ENCODE assay signal across 9 cellular contexts in genomic region chr19:54676210-54676834, GRCh38. TPM values are rescaled to one million over a fixed set of nuclear protein-coding genes. Genes with fewer than 3 reads are reported as not detected.
DNase-seq lines count a peak whose midpoint lies in the region; ATAC-seq and TF ChIP-seq lines count a peak whose summit lies in the region.
"Not testable (repeated sequence)": the region's sequence is repeated elsewhere in the genome, so short reads cannot be mapped to it uniquely, and the experiment has no call there.
"Had no signal": no experiment of that assay in that cellular context is flagged by ENCODE, and none has a peak within 500 bp of the region (broad histone marks: within the 10 kb centered on the region; RNA-seq: fewer than 3 reads in every experiment).

No MANE protein-coding gene starts in this region.

- not testable (repeated sequence) for H3K27me3 ChIP-seq in breast epithelium, uterus
- peaks cover 0 to 35% (median 0%) of the 10 kb centered on the region in 9 donors for H3K27me3 ChIP-seq in heart left ventricle

- H3K4me3 Mint-ChIP-seq in nephron, result not testable (repeated sequence)

- H3K4me3 ChIP-seq in breast epithelium, heart left ventricle, uterus: not testable (repeated sequence)

- intact Hi-C loops in breast epithelium (cut with DNase I; ENCODE audit: low total_unique reads); uterus (cut with DNase I; ENCODE audit: low total_unique reads): not testable (repeated sequence)
- intact Hi-C loops in heart left ventricle (cut with DNase I), result loop anchor here in 9 of 10 donors (2.0 to 10.0 kb wide), 6 partner anchors 189 to 248 kb away; no protein-coding TSS in a partner anchor

- not testable (repeated sequence) for ATAC-seq in heart left ventricle

- 22 to 29% (median 24%) methylated on average over 10 of the region's 10 CpGs for WGBS in heart left ventricle, 4 donors

- H3K27ac ChIP-seq in breast epithelium, heart left ventricle, uterus: not testable (repeated sequence)

- not testable (repeated sequence) for H3K27ac Mint-ChIP-seq in nephron

- not testable (repeated sequence) for H3K36me3 ChIP-seq in breast epithelium, heart left ventricle, uterus

- H3K4me1 ChIP-seq in breast epithelium, uterus: not testable (repeated sequence)
- peaks cover 0 to 13% (median 0%) of the 10 kb centered on the region in 12 donors for H3K4me1 ChIP-seq in heart left ventricle

- H3K4me1 Mint-ChIP-seq in nephron, result not testable (repeated sequence)

- H3K27me3 Mint-ChIP-seq in nephron (ENCODE audit: low read depth), result not testable (repeated sequence)

- CTCF ChIA-PET in HEK293T (lab: Yijun Ruan, JAX), result interaction anchor here (0.6 kb wide), 1 partner anchor 1707 kb away, joined by 3 read pairs; no protein-coding TSS in a partner anchor

- H3K9me3 ChIP-seq in breast epithelium, heart left ventricle, uterus: not testable (repeated sequence)

- TF ChIP-seq CTCF in breast epithelium (IDR thresholded peaks at IDR 0.05), result peak in 2 of 3 donors; percentile 65
- TF ChIP-seq CTCF in heart left ventricle (IDR thresholded peaks at IDR 0.05), result peak; percentile 74 to 91 (median 84)
- TF ChIP-seq CTCF in nephron (IDR thresholded peaks at IDR 0.05; ENCODE audit: unreplicated experiment in 3 of 3), result peak; percentile 61 to 68 (median 66)
- peak; percentile 54 to 71 (median 62) for TF ChIP-seq CTCF in uterus (IDR thresholded peaks at IDR 0.05)

- POLR2A ChIA-PET in HEK293T (lab: Yijun Ruan, JAX), result not testable (repeated sequence)

- not testable (repeated sequence) for H3K9me3 Mint-ChIP-seq in nephron

- not testable (repeated sequence) for H3K36me3 Mint-ChIP-seq in nephron (ENCODE audit: low read depth)

- DNase-seq in DMS53 treated with DMSO at 0.1 percent for 48 hours (lab: John Stamatoyannopoulos, UW; ENCODE audit: unreplicated experiment) (peak; percentile 32), HEK293T (ENCODE audit: extremely low spot score) (peak; percentile 51), NCI-H2029 treated with DMSO at 0.1 percent for 48 hours (lab: John Stamatoyannopoulos, UW) (peak; percentile 52), SHP77 treated with DMSO at 0.1 percent for 48 hours (lab: John Stamatoyannopoulos, UW) (peak; percentile 11)
- DNase-seq in breast epithelium (ENCODE audit: low spot score in 2 of 2); heart left ventricle; uterus: not testable (repeated sequence)

- not testable (repeated sequence) for TF ChIP-seq POLR2A in breast epithelium (IDR thresholded peaks at IDR 0.05); heart left ventricle (IDR thresholded peaks at IDR 0.05); uterus (IDR thresholded peaks at IDR 0.05)

RNA-seq across cellular contexts. Expression of gene LILRB4, which starts 13.5 kb away (rescaled TPM):
- total RNA-seq in breast epithelium (10 to 100 TPM in 2 of 3 donors, 1 to 10 TPM in 1; 1.3 to 17.6 (median 10.1) TPM), heart left ventricle (10 to 100 TPM in 2 of 9 donors, 1 to 10 TPM in 6, under 1 TPM in 1; 0.97 to 40.9 (median 2.6) TPM), uterus (1 to 10 TPM in 1 of 4 donors, under 1 TPM in 1, not detected in 2; 0.48 to 1.5 TPM)
- polyA plus RNA-seq in heart left ventricle, result 1 to 10 TPM in 1 of 2 donors, under 1 TPM in 1; 0.69 to 1.8 TPM
- total RNA-seq: activated CD4-positive, alpha-beta memory T cell treated with anti-CD3 and anti-CD28 coated beads, Interleukin-2, amount 10 ng/mL, durations not matched to agents 7 days and 5 days had no signal

RNA-seq across cellular contexts. Expression of gene LILRB1, which starts 46.0 kb away (rescaled TPM):
- total RNA-seq in breast epithelium, result 1 to 10 TPM; 1.6 to 2.6 (median 2.3) TPM
- total RNA-seq in heart left ventricle, result 10 to 100 TPM in 2 of 9 donors, 1 to 10 TPM in 4, under 1 TPM in 3; 0.16 to 35.6 (median 1.5) TPM
- polyA plus RNA-seq in heart left ventricle, result 1 to 10 TPM in 1 of 2 donors, under 1 TPM in 1; 0.65 to 1.0 TPM
- 1 to 10 TPM in 2 of 4 donors, not detected in 2; 1.2 to 3.9 TPM for total RNA-seq in uterus

RNA-seq across cellular contexts. Expression of gene KIR3DL3, which starts 47.9 kb away (rescaled TPM):
- total RNA-seq in breast epithelium (not detected), heart left ventricle (not detected), uterus (not detected)
- not detected for polyA plus RNA-seq in heart left ventricle
- total RNA-seq: activated CD4-positive, alpha-beta memory T cell treated with anti-CD3 and anti-CD28 coated beads, Interleukin-2, amount 10 ng/mL, durations not matched to agents 7 days and 5 days had no signal
